In the genomic region with DNA sequence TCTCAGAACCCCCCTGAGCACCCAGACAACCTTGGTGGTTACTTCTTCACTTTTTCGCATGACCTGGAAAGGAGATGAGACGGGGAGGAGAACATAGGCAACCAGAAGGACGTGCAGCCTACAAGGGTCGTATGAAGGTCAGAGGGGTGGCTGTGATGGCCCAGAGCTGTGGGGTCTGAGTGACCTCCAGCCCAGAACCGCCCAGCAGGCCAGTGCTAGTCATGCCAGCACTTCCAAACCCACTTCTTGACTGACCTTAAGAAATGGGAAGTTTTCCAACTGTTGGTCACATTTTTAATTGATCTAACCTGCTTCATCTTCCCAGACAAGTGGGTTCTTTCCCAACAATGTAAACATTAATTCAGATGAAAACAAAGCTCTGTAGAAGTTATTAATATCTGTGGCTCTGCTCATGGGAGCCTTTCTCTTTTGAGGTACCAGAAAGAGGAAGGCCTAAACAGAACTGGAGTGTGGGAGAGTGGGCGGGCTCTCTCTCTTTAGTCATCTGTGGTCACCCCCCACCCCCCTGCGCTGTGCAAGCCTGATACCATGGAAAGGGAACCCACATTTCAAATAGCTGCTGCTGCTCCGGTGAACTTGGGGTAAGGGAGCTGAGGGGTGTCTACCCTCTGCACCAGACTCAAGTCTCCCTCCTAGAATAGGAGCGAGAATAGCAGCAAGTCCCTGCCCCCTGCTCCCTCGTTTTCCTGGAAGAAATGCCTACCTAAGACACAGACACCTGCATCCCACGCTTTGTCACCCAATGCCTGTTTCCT, we compare ENCODE assay signal across 9 cellular contexts.
DNase-seq lines count a peak whose midpoint lies in the region; ATAC-seq, FAIRE-seq and TF ChIP-seq lines count a peak whose summit lies in the region.
"Had no signal": no experiment of that assay in that cellular context is flagged by ENCODE, and none has a peak within 500 bp of the region (broad histone marks: within the 10 kb centered on the region; RNA-seq: fewer than 3 reads in every experiment).

No MANE protein-coding gene starts in this region.

- TF ChIP-seq POLR2A in HepG2 (IDR thresholded peaks at IDR 0.05; ENCODE audit: insufficient read depth in 1 of 2, low read depth in 2 of 2, low read length in 2 of 2), result no peak

- H3K27ac ChIP-seq in HepG2 (ENCODE audit: extremely low read length, insufficient read depth, low read length), result peak overlapping the region; percentile 8
- H3K27ac ChIP-seq: A549 had no signal

- H3K4me1 ChIP-seq in HepG2 (ENCODE audit: insufficient read depth, low read length), result peaks cover 83% of the 10 kb centered on the region

- BruUV-seq in HepG2 (replicated peaks; lab: Mats Ljungman, UMichigan), result no TSS peak

- H3K9me3 ChIP-seq in HepG2 (ENCODE audit: low read length), result no peaks in the 10 kb centered on the region
- H3K9me3 ChIP-seq: A549 had no signal

- TF ChIP-seq EP300 in HepG2 (IDR thresholded peaks at IDR 0.05; ENCODE audit: low read depth in 2 of 2, low read length in 2 of 2) (no peak), HepG2 (CRISPR knock-in tag; IDR thresholded peaks at IDR 0.05; ENCODE audit: borderline replicate concordance) (no peak)

- ATAC-seq in HepG2 (no peak), HG03097 (IDR thresholded peaks at IDR 0.05; ENCODE audit: low FRiP score, unreplicated experiment) (no peak)
- ATAC-seq: A549 had no signal

- no peak overlapping the region for H3K4me3 ChIP-seq in HepG2 (replicated peaks in 1 of 3; ENCODE audit: insufficient read depth in 1 of 3, low read depth in 2 of 3, low read length in 3 of 3)
- H3K4me3 ChIP-seq: A549 had no signal

- no peaks in the 10 kb centered on the region; the same call in 1 of the 2 replicates for H4K20me1 ChIP-seq in HepG2 (ENCODE audit: insufficient read depth, low read length)

- in situ Hi-C loops in HepG2 (cut with HindIII; ENCODE audit: extremely low pct_ligation_motif_present, low pct_unique_long_range_greater_than_20kb), result no loop called here

- H3K27me3 ChIP-seq in HepG2 (ENCODE audit: control insufficient read depth in 1 of 2, insufficient read depth in 2 of 2, low read length in 2 of 2), result no peaks in the 10 kb centered on the region

- peaks cover 98% of the 10 kb centered on the region for H3K79me2 ChIP-seq in HepG2 (ENCODE audit: insufficient read depth, low read length)

- intact Hi-C loops in HepG2 (cut with micrococcal nuclease; ENCODE audit: unreplicated experiment) (no loop called here), posterior vena cava (cut with DNase I) (no loop called here)

- peak overlapping the region; percentile 8; the same call in 1 of the 2 replicates for H3K4me2 ChIP-seq in HepG2 (ENCODE audit: low read depth, low read length)
- H3K4me2 ChIP-seq: A549 had no signal

- DNase-seq in activated gamma-delta T cell treated with anti-CD3 and anti-CD28 coated beads, Interleukin-2, amount 50 U/mL, for 16 hours (ENCODE audit: low read depth), result peak; percentile 63
- DNase-seq in activated gamma-delta T cell (lab: John Stamatoyannopoulos, UW) (no peak), HepG2 (ENCODE audit: low spot score) (no peak), posterior vena cava (ENCODE audit: low spot score) (no peak), iPS-NIHi7 (ENCODE audit: extremely low spot score) (no peak)
- peak; percentile 65 to 70 for DNase-seq in activated CD8-positive, alpha-beta memory T cell treated with anti-CD3 and anti-CD28 coated beads for 4 hours (ENCODE audit: low read depth in 2 of 2)
- DNase-seq in stimulated activated naive CD4-positive, alpha-beta T cell treated with Interleukin-2 at 50 U/mL for 16 hours (lab: John Stamatoyannopoulos, UW), result peak; percentile 87

- TF ChIP-seq CTCF in HepG2 (CRISPR knock-in tag; IDR thresholded peaks at IDR 0.05), result no peak

- TF ChIP-seq RAD21 in HepG2 (CRISPR knock-in tag; IDR thresholded peaks at IDR 0.05), result no peak

- CTCF ChIA-PET in HepG2 (lab: Yijun Ruan, JAX; ENCODE audit: low intra/inter-chr PET ratio, low total read pairs), result no interaction called here

- peaks cover 4 to 12% of the 10 kb centered on the region in 2 experiments; a peak in 2 of 5 replicates for H3K36me3 ChIP-seq in HepG2 (replicated peaks in 1 of 2; ENCODE audit: control insufficient read depth in 1 of 2, insufficient read depth in 2 of 2, low read length in 2 of 2)

- WGBS in HepG2 (ENCODE audit: low lambda C conversion rate), result 89% methylated on average over 10 of the region's 11 CpGs

- no peak overlapping the region for H2AFZ ChIP-seq in HepG2 (ENCODE audit: low read length)

- POLR2A ChIA-PET in HepG2 (lab: Yijun Ruan, JAX), result interaction anchor here (1.4 to 2.7 kb wide), 3 partner anchors 16 to 25 kb away, joined by 4 to 10 read pairs (median 9); no protein-coding TSS in a partner anchor

- FAIRE-seq in HepG2 (lab: Jason Lieb, UNC), result no peak
- FAIRE-seq: A549 had no signal

- 0 out of 2 replicates have a peak overlapping the region, but pooled peaks have one; percentile 24 for H3K9ac ChIP-seq in HepG2 (ENCODE audit: insufficient read depth, low read depth, low read length)

TF ChIP-seq in HepG2, 621 proteins besides CTCF, POLR2A, EP300 and RAD21:
- TF ChIP-seq HNF4G (IDR thresholded peaks at IDR 0.05; ENCODE audit: borderline replicate concordance, low read depth, low read length), result 0 out of 2 replicates have a peak, but pooled peaks have one; percentile 1
- no peak for TF ChIP-seq HNF4G (CRISPR knock-in tag; IDR thresholded peaks at IDR 0.05; ENCODE audit: borderline replicate concordance, low read depth)
- TF ChIP-seq, protein P1, sequence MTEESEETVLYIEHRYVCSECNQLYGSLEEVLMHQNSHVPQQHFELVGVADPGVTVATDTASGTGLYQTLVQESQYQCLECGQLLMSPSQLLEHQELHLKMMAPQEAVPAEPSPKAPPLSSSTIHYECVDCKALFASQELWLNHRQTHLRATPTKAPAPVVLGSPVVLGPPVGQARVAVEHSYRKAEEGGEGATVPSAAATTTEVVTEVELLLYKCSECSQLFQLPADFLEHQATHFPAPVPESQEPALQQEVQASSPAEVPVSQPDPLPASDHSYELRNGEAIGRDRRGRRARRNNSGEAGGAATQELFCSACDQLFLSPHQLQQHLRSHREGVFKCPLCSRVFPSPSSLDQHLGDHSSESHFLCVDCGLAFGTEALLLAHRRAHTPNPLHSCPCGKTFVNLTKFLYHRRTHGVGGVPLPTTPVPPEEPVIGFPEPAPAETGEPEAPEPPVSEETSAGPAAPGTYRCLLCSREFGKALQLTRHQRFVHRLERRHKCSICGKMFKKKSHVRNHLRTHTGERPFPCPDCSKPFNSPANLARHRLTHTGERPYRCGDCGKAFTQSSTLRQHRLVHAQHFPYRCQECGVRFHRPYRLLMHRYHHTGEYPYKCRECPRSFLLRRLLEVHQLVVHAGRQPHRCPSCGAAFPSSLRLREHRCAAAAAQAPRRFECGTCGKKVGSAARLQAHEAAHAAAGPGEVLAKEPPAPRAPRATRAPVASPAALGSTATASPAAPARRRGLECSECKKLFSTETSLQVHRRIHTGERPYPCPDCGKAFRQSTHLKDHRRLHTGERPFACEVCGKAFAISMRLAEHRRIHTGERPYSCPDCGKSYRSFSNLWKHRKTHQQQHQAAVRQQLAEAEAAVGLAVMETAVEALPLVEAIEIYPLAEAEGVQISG (CRISPR knock-in tag; IDR thresholded peaks at IDR 0.05), result no peak
- TF ChIP-seq ZNF501 (CRISPR knock-in tag; IDR thresholded peaks at IDR 0.05), result no peak

Comparison
In these comparisons a context has a peak if more than half of its experiments do, and no peak if none do; other contexts are left out.
1. DNase-seq: peak in activated gamma-delta T cell treated with anti-CD3 and anti-CD28 coated beads, Interleukin-2, amount 50 U/mL, for 16 hours (single experiment), activated CD8-positive, alpha-beta memory T cell treated with anti-CD3 and anti-CD28 coated beads for 4 hours (2 of 2) and stimulated activated naive CD4-positive, alpha-beta T cell treated with Interleukin-2 at 50 U/mL for 16 hours (single experiment); none in activated gamma-delta T cell (single experiment), HepG2 (single experiment), posterior vena cava (single experiment) and iPS-NIHi7 (single experiment).